In the genomic region with DNA sequence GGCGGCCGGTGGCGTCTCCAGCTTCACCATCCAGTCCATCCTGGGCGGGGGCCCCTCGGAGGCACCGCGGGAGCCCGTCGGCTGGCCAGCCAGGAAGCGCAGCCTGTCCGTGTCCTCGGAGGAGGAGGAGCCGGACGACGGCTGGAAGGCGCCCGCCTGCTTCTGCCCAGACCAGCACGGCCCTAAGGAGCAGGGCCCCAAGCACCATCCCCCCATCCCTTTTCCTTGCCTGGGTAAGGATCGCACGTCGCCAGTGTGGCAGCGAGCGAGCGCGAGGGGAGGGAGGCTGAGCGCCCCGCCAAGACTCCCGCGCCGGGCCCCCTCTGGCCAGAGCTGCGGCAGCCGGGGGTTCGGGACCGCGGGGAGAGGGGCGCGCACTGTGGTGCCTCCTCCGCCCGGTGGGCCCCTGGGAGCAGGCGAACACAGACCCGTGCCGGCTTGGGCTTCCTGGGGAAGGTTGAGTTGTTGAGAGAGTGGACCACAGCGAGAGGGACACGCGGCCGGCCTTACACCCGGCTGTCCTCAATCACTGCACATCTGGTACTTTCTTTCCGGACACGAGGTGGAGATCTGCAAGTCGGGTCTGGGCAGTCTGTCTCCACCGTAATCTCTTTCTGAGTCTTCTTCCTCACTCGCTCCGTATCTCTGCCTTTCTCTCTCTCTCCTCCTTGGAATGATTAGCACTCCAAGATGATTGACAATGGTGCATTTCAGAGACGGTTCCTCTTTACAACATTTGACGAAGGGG, we compare ENCODE assay signal across 11 cellular contexts. TPM values are rescaled to one million over a fixed set of nuclear protein-coding genes. Genes with fewer than 3 reads are reported as not detected.
A peak's percentile ranks its signal among the peaks of the same experiment; 100 is the strongest.
DNase-seq lines count a peak whose midpoint lies in the region; TF ChIP-seq lines count a peak whose summit lies in the region.
"Had no signal": no experiment of that assay in that cellular context is flagged by ENCODE, and none has a peak within 500 bp of the region (broad histone marks: within the 10 kb centered on the region; RNA-seq: fewer than 3 reads in every experiment).

No MANE protein-coding gene starts in this region.

- H2AK5ac ChIP-seq in trophoblast cell (ENCODE audit: low read length) = no peak overlapping the region

- H4K12ac ChIP-seq in trophoblast cell (ENCODE audit: low read depth, low read length) = no peak overlapping the region

- no peak overlapping the region for H3K9ac ChIP-seq in trophoblast cell (ENCODE audit: low read length)
- H3K9ac ChIP-seq: parathyroid adenoma had no signal

- H3K4ac ChIP-seq in trophoblast cell (ENCODE audit: low read depth, low read length) = no peak overlapping the region

- no peak overlapping the region for H3K27ac Mint-ChIP-seq in chondrocyte (ENCODE audit: unreplicated experiment)

- H3K79me1 ChIP-seq in trophoblast cell (ENCODE audit: low read length) = no peaks in the 10 kb centered on the region

- no peak overlapping the region for H3K18ac ChIP-seq in trophoblast cell (ENCODE audit: low read length)

- no peak for TF ChIP-seq CTCF in chondrocyte (IDR thresholded peaks at IDR 0.05)

- H3K9me3 Mint-ChIP-seq in chondrocyte (ENCODE audit: low read depth) = no peaks in the 10 kb centered on the region

- H3K27me3 Mint-ChIP-seq in chondrocyte (ENCODE audit: low read depth) = peaks cover 70% of the 10 kb centered on the region

- no peaks in the 10 kb centered on the region for H3K79me2 ChIP-seq in trophoblast cell (ENCODE audit: control insufficient read depth, insufficient read depth, low read length, poor library complexity)
- H3K79me2 ChIP-seq: parathyroid adenoma had no signal

- H3K4me2 ChIP-seq in trophoblast cell (ENCODE audit: low read length) = peak overlapping the region; percentile 35

- peak overlapping the region; percentile 32 for H3K4me3 Mint-ChIP-seq in chondrocyte (ENCODE audit: unreplicated experiment)

- peaks cover 15% of the 10 kb centered on the region for H3K4me1 Mint-ChIP-seq in chondrocyte (ENCODE audit: low read depth)

- peak overlapping the region; percentile 18 for H2AFZ ChIP-seq in trophoblast cell (ENCODE audit: insufficient read depth, low read length, poor library complexity)
- H2AFZ ChIP-seq: parathyroid adenoma had no signal

- H3K23ac ChIP-seq in trophoblast cell (ENCODE audit: low read length) = no peak overlapping the region

- H3K4me3 ChIP-seq in MG63 = peak overlapping the region; percentile 48
- no peak overlapping the region for H3K4me3 ChIP-seq in trophoblast cell (ENCODE audit: low read depth, low read length)

- no peak overlapping the region for H2BK5ac ChIP-seq in trophoblast cell (ENCODE audit: low read depth, low read length, poor library complexity)

- H3K27me3 ChIP-seq in MG63 = peaks cover 2% of the 10 kb centered on the region; the same call in 1 of the 2 replicates
- H3K27me3 ChIP-seq in trophoblast cell (ENCODE audit: insufficient read depth, low read length) = peaks cover 78% of the 10 kb centered on the region

- H3K4me1 ChIP-seq in trophoblast cell (ENCODE audit: control insufficient read depth in 1 of 2, insufficient read depth in 2 of 2, low read length in 2 of 2) = peaks cover 9 to 14% of the 10 kb centered on the region in 2 experiments

- H3K9me3 ChIP-seq in MG63 (no peaks in the 10 kb centered on the region), trophoblast cell (ENCODE audit: insufficient read depth, low read depth, low read length) (peaks cover 5% of the 10 kb centered on the region)

- H3K36me3 Mint-ChIP-seq in chondrocyte (ENCODE audit: low read depth) = peaks cover 3% of the 10 kb centered on the region

- no peak overlapping the region for H2BK12ac ChIP-seq in trophoblast cell (ENCODE audit: low read length)

- no peak overlapping the region for H4K91ac ChIP-seq in trophoblast cell (ENCODE audit: low read depth, low read length)

- H3K14ac ChIP-seq in trophoblast cell (ENCODE audit: low read length) = no peak overlapping the region

- no peaks in the 10 kb centered on the region for H3K36me3 ChIP-seq in MG63
- no peaks in the 10 kb centered on the region for H3K36me3 ChIP-seq in trophoblast cell (ENCODE audit: control insufficient read depth in 1 of 2, insufficient read depth in 2 of 2, low read length in 2 of 2)

- H2BK120ac ChIP-seq in trophoblast cell (ENCODE audit: insufficient read depth, low read length, poor library complexity) = no peak overlapping the region

- H4K8ac ChIP-seq in trophoblast cell (ENCODE audit: low read depth, low read length) = no peak overlapping the region

- no peak overlapping the region for H3K27ac ChIP-seq in trophoblast cell (ENCODE audit: low read depth, low read length)
- H3K27ac ChIP-seq: parathyroid adenoma had no signal

- no CpG with 5 or more reads among the region's 55 CpGs for WGBS in trophoblast cell (ENCODE audit: extremely low coverage, insufficient coverage, insufficient read length)

- peak; percentile 28 for DNase-seq in NCI-H1105 treated with DMSO at 0.1 percent for 48 hours (lab: John Stamatoyannopoulos, UW)
- DNase-seq in NCI-H1105 (lab: John Stamatoyannopoulos, UW) = no peak
- DNase-seq in MG63 = peak; percentile 54
- peak; percentile 79 for DNase-seq in chondrocyte (ENCODE audit: low spot score)
- DNase-seq in trophoblast cell = no peak
- no peak for DNase-seq in HT-29 (ENCODE audit: low spot score)
- DNase-seq in SW480 (ENCODE audit: low spot score) = no peak
- no peak for DNase-seq in effector CD8-positive, alpha-beta T cell (lab: John Stamatoyannopoulos, UW)
- DNase-seq: activated CD4-positive, alpha-beta T cell treated with anti-CD3 and anti-CD28 coated beads for 4 hours had no signal

RNA-seq across cellular contexts. Expression of a gene that starts 0.7 kb away (rescaled TPM):
- 0.07 and 6.0 TPM in 2 replicates for total RNA-seq in MG63 (2014; rRNA removed; shearing (Covaris generic); ENCODE audit: low replicate concordance)
- not detected in 3 replicates for total RNA-seq in chondrocyte
- polyA plus RNA-seq in trophoblast cell (2013) = not detected in 2 replicates
- total RNA-seq in HT-29 (2014; rRNA removed; shearing (Covaris generic)) = not detected in 2 replicates
- total RNA-seq: subcutaneous adipose tissue had no signal

RNA-seq across cellular contexts. Expression of a gene that starts 5.6 kb away (rescaled TPM):
- total RNA-seq in MG63 (2014; rRNA removed; shearing (Covaris generic); ENCODE audit: low replicate concordance) = 164 and 222 TPM in 2 replicates
- 69.8 to 74.1 TPM (median 71.9 TPM) in 3 replicates for total RNA-seq in chondrocyte
- 65.8 and 67.5 TPM in 2 replicates for polyA plus RNA-seq in trophoblast cell (2013)
- total RNA-seq in HT-29 (2014; rRNA removed; shearing (Covaris generic)) = 264 and 274 TPM in 2 replicates

RNA-seq across cellular contexts. Expression of a gene that starts 12.8 kb away (rescaled TPM):
- total RNA-seq in MG63 (2014; rRNA removed; shearing (Covaris generic); ENCODE audit: low replicate concordance) = 5.0 and 8.6 TPM in 2 replicates
- not detected in 3 replicates for total RNA-seq in chondrocyte
- polyA plus RNA-seq in trophoblast cell (2013) = not detected in 2 replicates
- not detected in 2 replicates for total RNA-seq in HT-29 (2014; rRNA removed; shearing (Covaris generic))
- total RNA-seq: subcutaneous adipose tissue had no signal

Comparison
In these comparisons a context has a peak if more than half of its experiments do, and no peak if none do; other contexts are left out.
1. DNase-seq: peak in NCI-H1105 treated with DMSO at 0.1 percent for 48 hours (single experiment), MG63 (single experiment) and chondrocyte (single experiment); none in NCI-H1105 (single experiment), trophoblast cell (0 of 2), HT-29 (single experiment), SW480 (single experiment) and effector CD8-positive, alpha-beta T cell (single experiment).